In the genomic region with DNA sequence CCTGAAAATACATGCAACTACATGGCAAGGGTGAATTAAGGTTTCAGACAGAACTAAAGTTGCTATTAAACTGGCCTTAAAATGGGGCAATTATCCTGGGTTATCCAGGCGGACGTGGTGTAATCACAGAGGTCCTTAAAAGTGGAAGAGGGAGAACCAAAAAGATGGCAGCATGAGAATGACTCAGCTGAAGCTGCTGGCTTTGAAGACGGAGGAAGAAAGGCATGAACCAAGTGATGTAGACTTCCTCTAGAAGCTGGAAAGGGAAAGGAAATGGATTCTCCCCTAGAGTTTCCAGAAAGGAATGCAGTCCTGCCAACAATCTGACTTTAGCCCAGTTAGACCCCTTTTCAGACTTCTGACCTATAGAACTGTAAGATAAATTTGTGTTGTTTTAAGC, we compare ENCODE assay signal across 23 cellular contexts. TPM values are rescaled to one million over a fixed set of nuclear protein-coding genes. Genes with fewer than 3 reads are reported as not detected.
A peak's percentile ranks its signal among the peaks of the same experiment; 100 is the strongest.
DNase-seq lines count a peak whose midpoint lies in the region; ATAC-seq, FAIRE-seq and TF ChIP-seq lines count a peak whose summit lies in the region.
"Had no signal": no experiment of that assay in that cellular context is flagged by ENCODE, and none has a peak within 500 bp of the region (broad histone marks: within the 10 kb centered on the region; RNA-seq: fewer than 3 reads in every experiment).

No MANE protein-coding gene starts in this region.

- H3K4me3 ChIP-seq in H1 (ENCODE audit: extremely low read depth in 1 of 4, insufficient read depth in 2 of 4, low read depth in 3 of 4, low read length in 4 of 4): no peak overlapping the region
- H3K4me3 ChIP-seq in mesendoderm (ENCODE audit: low read length): no peak overlapping the region
- H3K4me3 ChIP-seq: A549, GM12878 had no signal

- H3K36me3 ChIP-seq in H1 (ENCODE audit: control insufficient read depth in 2 of 4, insufficient read depth in 4 of 4, low read length in 3 of 4): no peaks in the 10 kb centered on the region
- no peaks in the 10 kb centered on the region for H3K36me3 ChIP-seq in mesendoderm (ENCODE audit: control insufficient read depth, insufficient read depth, low read length)

- H3K27ac ChIP-seq in H1 (ENCODE audit: low read depth, low read length) (no peak overlapping the region), mesendoderm (ENCODE audit: low read depth, low read length) (no peak overlapping the region)
- H3K27ac ChIP-seq: A549 had no signal

- H3K56ac ChIP-seq in H1 (replicated peaks; ENCODE audit: insufficient read length, low read depth, low read length) (no peak overlapping the region), mesendoderm (ENCODE audit: low read length) (no peak overlapping the region)

- no peaks in the 10 kb centered on the region for H3K27me3 Mint-ChIP-seq in chondrocyte (ENCODE audit: low read depth)

- no peaks in the 10 kb centered on the region for H3K4me1 Mint-ChIP-seq in chondrocyte (ENCODE audit: low read depth)
- H3K4me1 Mint-ChIP-seq: B cell, CD14-positive monocyte had no signal

- no peaks in the 10 kb centered on the region for H3K23me2 ChIP-seq in H1 (ENCODE audit: low read depth, low read length)

- H3K4me1 ChIP-seq in H1 (replicated peaks in 1 of 4; ENCODE audit: control insufficient read depth in 3 of 4, insufficient read depth in 4 of 4, low read length in 3 of 4): no peaks in the 10 kb centered on the region
- no peaks in the 10 kb centered on the region for H3K4me1 ChIP-seq in mesendoderm (ENCODE audit: control insufficient read depth, low read depth, low read length)
- H3K4me1 ChIP-seq: A549 had no signal

- H3K4me2 ChIP-seq in H1 (ENCODE audit: insufficient read depth in 1 of 2, low read depth in 2 of 2, low read length in 2 of 2) (no peak overlapping the region), mesendoderm (ENCODE audit: low read length) (no peak overlapping the region)
- H3K4me2 ChIP-seq: A549 had no signal

- H2BK20ac ChIP-seq in H1 (ENCODE audit: low read length): peak overlapping the region; percentile 26; the same call in 1 of the 2 replicates

- no peak for ATAC-seq in HG02870 (IDR thresholded peaks at IDR 0.05; ENCODE audit: unreplicated experiment)
- ATAC-seq: A549, GM12878, SK-N-SH treated with all-trans-retinoic acid at 6 μM for 48 hours had no signal

- peak overlapping the region; percentile 84; the same call in 1 of the 2 replicates for H2AFZ ChIP-seq in H1 (ENCODE audit: low read length)

- H4K8ac ChIP-seq in H1 (ENCODE audit: extremely low read depth, insufficient read depth, low read length) (no peak overlapping the region), mesendoderm (ENCODE audit: low read depth, low read length) (no peak overlapping the region)

- TF ChIP-seq EP300 in H1 (IDR thresholded peaks at IDR 0.05; ENCODE audit: borderline replicate concordance in 1 of 2, low read depth in 2 of 2, low read length in 2 of 2): no peak

- H3K9ac ChIP-seq in H1 (replicated peaks in 1 of 4; ENCODE audit: extremely low read depth in 1 of 4, low read depth in 3 of 4, low read length in 3 of 4): no peak overlapping the region
- H3K9ac ChIP-seq in mesendoderm (ENCODE audit: low read length): no peak overlapping the region

- H3K18ac ChIP-seq in H1 (ENCODE audit: extremely low read depth, low read length) (no peak overlapping the region), mesendoderm (ENCODE audit: low read length) (no peak overlapping the region)

- H2BK12ac ChIP-seq in H1 (ENCODE audit: low read depth, low read length): no peak overlapping the region

- H3K23ac ChIP-seq in H1 (ENCODE audit: insufficient read length) (no peak overlapping the region), mesendoderm (ENCODE audit: low read length) (no peak overlapping the region)

- no peak overlapping the region for H4K91ac ChIP-seq in H1 (replicated peaks; ENCODE audit: insufficient read length, low read length)

- no peak overlapping the region for H3K27ac Mint-ChIP-seq in chondrocyte (ENCODE audit: unreplicated experiment)
- H3K27ac Mint-ChIP-seq: B cell, CD14-positive monocyte had no signal

- TF ChIP-seq CTCF in H1 (IDR thresholded peaks at IDR 0.05; ENCODE audit: control extremely low read depth in 1 of 3, insufficient read depth in 1 of 3, low read depth in 1 of 3, low read length in 3 of 3) (no peak), chondrocyte (IDR thresholded peaks at IDR 0.05) (no peak)

- CTCF ChIA-PET in H1 (lab: Charles Lee; ENCODE audit: partially characterized antibody): no interaction called here

- H2AK5ac ChIP-seq in H1 (ENCODE audit: low read depth, low read length) (no peak overlapping the region), mesendoderm (ENCODE audit: low read length) (no peak overlapping the region)

- peaks cover 22% of the 10 kb centered on the region for H3K9me3 Mint-ChIP-seq in chondrocyte (ENCODE audit: low read depth)

- no peaks in the 10 kb centered on the region for H4K20me1 ChIP-seq in H1 (replicated peaks in 1 of 2; ENCODE audit: control insufficient read depth in 1 of 2, insufficient read depth in 2 of 2, low read length in 2 of 2)

- no peak for FAIRE-seq in H1 (lab: Jason Lieb, UNC)
- FAIRE-seq: A549, GM12878, HTR-8/SVneo had no signal

- H3K4ac ChIP-seq in H1 (replicated peaks; ENCODE audit: insufficient read length, low read depth, low read length) (no peak overlapping the region), mesendoderm (ENCODE audit: low read depth, low read length) (peak overlapping the region; percentile 25)

- H4K5ac ChIP-seq in H1 (ENCODE audit: insufficient read length, low read depth, low read length) (no peak overlapping the region), mesendoderm (ENCODE audit: low read length) (no peak overlapping the region)

- 86% methylated on average over 3 of the region's 3 CpGs; no CpG with 5 or more reads in 1 of the 2 experiments for WGBS in H1 (ENCODE audit: extremely low coverage in 1 of 2, insufficient coverage in 1 of 2, insufficient read length in 1 of 2, insufficient replicate concordance in 2 of 2, low coverage in 1 of 2, low lambda C conversion rate in 2 of 2, missing lambda C conversion rate in 1 of 2), 2 experiments
- WGBS in mesendoderm (ENCODE audit: extremely low coverage, insufficient coverage, low lambda C conversion rate): no CpG with 5 or more reads among the region's 3 CpGs

- H3K79me2 ChIP-seq in H1 (ENCODE audit: control insufficient read depth in 1 of 2, insufficient read depth in 2 of 2, low read length in 2 of 2) (no peaks in the 10 kb centered on the region), mesendoderm (ENCODE audit: control insufficient read depth, insufficient read depth, low read length) (no peaks in the 10 kb centered on the region)

- peaks cover 8% of the 10 kb centered on the region for H3K36me3 Mint-ChIP-seq in chondrocyte (ENCODE audit: low read depth)
- H3K36me3 Mint-ChIP-seq: CD14-positive monocyte had no signal

- H3K4me3 Mint-ChIP-seq in chondrocyte (ENCODE audit: unreplicated experiment): no peak overlapping the region
- H3K4me3 Mint-ChIP-seq: B cell, CD14-positive monocyte had no signal

- H2BK120ac ChIP-seq in H1 (replicated peaks; ENCODE audit: low read depth, low read length) (no peak overlapping the region), mesendoderm (ENCODE audit: low read depth, low read length) (no peak overlapping the region)

- TF ChIP-seq RAD21 in H1 (IDR thresholded peaks at IDR 0.05 in 1 of 2, conservative IDR thresholded peaks at IDR 0.05 in 1 of 2; ENCODE audit: low read depth in 2 of 2, low read length in 2 of 2): peak in 1 of 2 experiments; percentile 11; a peak in 1 of 4 replicates

- H3K14ac ChIP-seq in H1 (ENCODE audit: insufficient read length): no peak overlapping the region

- POLR2A ChIA-PET in H1 (lab: Charles Lee; ENCODE audit: partially characterized antibody): no interaction called here

- DNase-seq in ELR (ENCODE audit: low read depth) (peak; percentile 13), M059J (ENCODE audit: low read depth) (peak; percentile 27), H1 (ENCODE audit: low read depth in 1 of 2, low spot score in 2 of 2) (no peak), mesendoderm (peak; percentile 64), NCI-H1105 (lab: John Stamatoyannopoulos, UW) (no peak), chondrocyte (ENCODE audit: low spot score) (no peak), ecto neural progenitor cell (ENCODE audit: low spot score) (no peak)
- DNase-seq: DMS53, H7, IMR-90, NCI-H1417, NCI-H187, NCI-H2107, NCI-H510A, NCI-H748 treated with DMSO at 0.1 percent for 48 hours, SIG-M5 had no signal

- no peaks in the 10 kb centered on the region; a peak in 1 of 4 replicates for H3K9me3 ChIP-seq in H1 (ENCODE audit: insufficient read depth in 2 of 2, low read depth in 1 of 2, low read length in 1 of 2)

- H2BK5ac ChIP-seq in H1 (ENCODE audit: low read depth, low read length) (peak overlapping the region; percentile 2; the same call in 1 of the 2 replicates), mesendoderm (ENCODE audit: low read length) (no peak overlapping the region)

- H3K79me1 ChIP-seq in H1 (ENCODE audit: low read depth, low read length): no peaks in the 10 kb centered on the region
- no peaks in the 10 kb centered on the region for H3K79me1 ChIP-seq in mesendoderm (ENCODE audit: low read length)

- H3K27me3 ChIP-seq in H1 (replicated peaks in 1 of 4; ENCODE audit: control insufficient read depth in 3 of 4, extremely low read depth in 1 of 4, insufficient read depth in 3 of 4, low read length in 3 of 4) (peaks cover 0 to 1% (median 0%) of the 10 kb centered on the region in 4 experiments; a peak in 1 of 7 replicates), mesendoderm (ENCODE audit: insufficient read depth, low read length, poor library complexity) (no peaks in the 10 kb centered on the region)

- TF ChIP-seq POLR2A in H1 (IDR thresholded peaks at IDR 0.05; ENCODE audit: control extremely low read depth in 1 of 2, low read depth in 2 of 2, low read length in 2 of 2): no peak

- H2BK15ac ChIP-seq in H1 (ENCODE audit: low read length) (no peak overlapping the region), mesendoderm (replicated peaks; ENCODE audit: low read depth) (no peak overlapping the region)

TF ChIP-seq in H1, 55 proteins besides CTCF, POLR2A, EP300 and RAD21 (continues in another document):
- TF ChIP-seq MAFK (IDR thresholded peaks at IDR 0.05; ENCODE audit: low read depth, low read length) (peak; percentile 44; the same call in 1 of the 2 replicates), CBX5 (IDR thresholded peaks at IDR 0.05; ENCODE audit: low read depth, low read length) (no peak), RXRA (IDR thresholded peaks at IDR 0.05; ENCODE audit: insufficient read depth, low read depth, low read length) (no peak)

RNA-seq across cellular contexts. Expression of a gene that starts 27.0 kb away (rescaled TPM):
- total RNA-seq in M059J (2014; rRNA removed; shearing (Covaris generic)): 3.4 and 4.2 TPM in 2 replicates
- total RNA-seq in H1 (2021; fragmentation: NEBNext Ultra II Directional; extraction: Animal tissue kit (Norgen Biotek cat#: 25700)): 36.7 and 39.6 TPM in 2 replicates
- 2.6 and 4.1 TPM in 2 replicates for polyA plus RNA-seq in H1 (2011; rRNA removed)
- polyA plus RNA-seq in H1 (2011; cell fraction: cytosol; rRNA removed): 4.3 TPM
- polyA plus RNA-seq in H1 (2011; cell fraction: nucleus; rRNA removed): 4.4 TPM
- 3.3 to 7.7 TPM (median 4.6 TPM) in 4 replicates for polyA plus RNA-seq in H1 (2012, experiment 1 of 2)
- 0.34 TPM for polyA plus RNA-seq in H1 (2012, experiment 2 of 2)
- polyA plus RNA-seq in H1 (2013, experiment 1 of 2): 10.8 TPM
- 9.2 TPM for polyA plus RNA-seq in H1 (2013, experiment 2 of 2)
- 21.8 and 24.8 TPM in 2 replicates for polyA minus RNA-seq in H1 (2011; rRNA and poly(A)+ RNA removed)
- polyA minus RNA-seq in H1 (2011; cell fraction: cytosol; rRNA and poly(A)+ RNA removed): 12.6 TPM
- 26.3 TPM for polyA minus RNA-seq in H1 (2011; cell fraction: nucleus; rRNA and poly(A)+ RNA removed)
- polyA plus RNA-seq in mesendoderm (2013, experiment 1 of 2): 7.5 TPM
- 6.5 TPM for polyA plus RNA-seq in mesendoderm (2013, experiment 2 of 2)
- total RNA-seq in chondrocyte: 13.5 to 20.4 TPM (median 15.7 TPM) in 3 replicates

Comparison
In these comparisons a context has a peak if more than half of its experiments do, and no peak if none do; other contexts are left out.
1. DNase-seq: peak in ELR (single experiment), M059J (single experiment) and mesendoderm (single experiment); none in H1 (0 of 2), NCI-H1105 (single experiment), chondrocyte (single experiment) and ecto neural progenitor cell (single experiment).